ENCODE assay signal across 11 cellular contexts in genomic region chr2:63614983-63615945, GRCh38. TPM values are rescaled to one million over a fixed set of nuclear protein-coding genes. Genes with fewer than 3 reads are reported as not detected.
A peak's percentile ranks its signal among the peaks of the same experiment; 100 is the strongest.
DNase-seq lines count a peak whose midpoint lies in the region; ATAC-seq and TF ChIP-seq lines count a peak whose summit lies in the region.
"Had no signal": no experiment of that assay in that cellular context is flagged by ENCODE, and none has a peak within 500 bp of the region (broad histone marks: within the 10 kb centered on the region; RNA-seq: fewer than 3 reads in every experiment).

No MANE protein-coding gene starts in this region.

- H3K36me3 Mint-ChIP-seq in chondrocyte (ENCODE audit: low read depth), result no peaks in the 10 kb centered on the region
- H3K36me3 Mint-ChIP-seq in activated CD4-positive, alpha-beta T cell treated with anti-CD3 and anti-CD28 coated beads for 36 hours (ENCODE audit: low read depth), result no peaks in the 10 kb centered on the region

- H3K4me3 ChIP-seq in BJ (ENCODE audit: low read depth, low read length), result no peak overlapping the region
- H3K4me3 ChIP-seq: upper lobe of right lung had no signal

- H3K4me3 Mint-ChIP-seq in chondrocyte (ENCODE audit: unreplicated experiment), result no peak overlapping the region
- no peak overlapping the region for H3K4me3 Mint-ChIP-seq in activated CD4-positive, alpha-beta T cell treated with anti-CD3 and anti-CD28 coated beads for 36 hours

- H3K27me3 Mint-ChIP-seq in chondrocyte (ENCODE audit: low read depth), result no peaks in the 10 kb centered on the region
- peaks cover 4% of the 10 kb centered on the region for H3K27me3 Mint-ChIP-seq in activated CD4-positive, alpha-beta T cell treated with anti-CD3 and anti-CD28 coated beads for 36 hours

- POLR2A ChIA-PET in BJ (lab: Charles Lee), result no interaction called here
- POLR2A ChIA-PET in activated CD4-positive, alpha-beta T cell treated with anti-CD3 and anti-CD28 coated beads for 36 hours (lab: Charles Lee), result no interaction called here

- H3K4me1 Mint-ChIP-seq in chondrocyte (ENCODE audit: low read depth), result peaks cover 14% of the 10 kb centered on the region
- H3K4me1 Mint-ChIP-seq in activated CD4-positive, alpha-beta T cell treated with anti-CD3 and anti-CD28 coated beads for 36 hours, result no peaks in the 10 kb centered on the region

- CTCF ChIA-PET in BJ (lab: Yijun Ruan, JAX), result interaction anchor here (0.6 kb wide), 1 partner anchor 14 kb away, joined by 3 read pairs; no protein-coding TSS in a partner anchor
- CTCF ChIA-PET in activated CD4-positive, alpha-beta T cell treated with anti-CD3 and anti-CD28 coated beads for 36 hours (lab: Charles Lee), result interaction anchor here (0.9 kb wide), 1 partner anchor 15 kb away, joined by 3 read pairs; no protein-coding TSS in a partner anchor

- no peaks in the 10 kb centered on the region for H3K36me3 ChIP-seq in BJ (ENCODE audit: control insufficient read depth, insufficient read depth, low read length)
- H3K36me3 ChIP-seq: upper lobe of right lung had no signal

- intact Hi-C loops in activated CD4-positive, alpha-beta T cell treated with anti-CD3 and anti-CD28 coated beads for 36 hours (cut with DNase I, micrococcal nuclease), result loop anchor here in 1 of 2 experiments (5.0 kb wide), 1 partner anchor 243 kb away; no protein-coding TSS in a partner anchor
- intact Hi-C loops in cardiac septum (cut with DNase I), result no loop called here

- TF ChIP-seq CTCF in BJ (IDR thresholded peaks at IDR 0.05; ENCODE audit: insufficient read depth, low read depth, low read length) (no peak), chondrocyte (IDR thresholded peaks at IDR 0.05) (no peak)

- ATAC-seq in left lobe of liver, result peak; percentile 19
- ATAC-seq in activated CD4-positive, alpha-beta T cell treated with anti-CD3 and anti-CD28 coated beads for 36 hours, result no peak
- ATAC-seq: upper lobe of right lung had no signal

- H3K27me3 ChIP-seq in BJ (ENCODE audit: control insufficient read depth, insufficient read depth, low read length), result no peaks in the 10 kb centered on the region
- H3K27me3 ChIP-seq: upper lobe of right lung had no signal

- DNase-seq in BJ (ENCODE audit: low read depth) (peak; percentile 13), M059J (ENCODE audit: low read depth) (peak; percentile 72), chondrocyte (ENCODE audit: low spot score) (no peak), left lobe of liver (ENCODE audit: low spot score) (no peak), NCI-H526 treated with DMSO at 0.1 percent for 48 hours (lab: John Stamatoyannopoulos, UW) (no peak), NCI-H82 (lab: John Stamatoyannopoulos, UW) (no peak), cardiac septum (ENCODE audit: low spot score) (no peak)
- no peak for DNase-seq in activated CD4-positive, alpha-beta T cell treated with anti-CD3 and anti-CD28 coated beads for 36 hours
- DNase-seq: activated gamma-delta T cell treated with Interleukin-2 at 50 U/mL for 16 hours, T-helper 2 cell, upper lobe of right lung had no signal

- H3K9me3 Mint-ChIP-seq in chondrocyte (ENCODE audit: low read depth), result no peaks in the 10 kb centered on the region
- no peaks in the 10 kb centered on the region for H3K9me3 Mint-ChIP-seq in activated CD4-positive, alpha-beta T cell treated with anti-CD3 and anti-CD28 coated beads for 36 hours (ENCODE audit: low read depth)

- peak overlapping the region; percentile 24 for H3K27ac Mint-ChIP-seq in chondrocyte (ENCODE audit: unreplicated experiment)
- no peak overlapping the region for H3K27ac Mint-ChIP-seq in activated CD4-positive, alpha-beta T cell treated with anti-CD3 and anti-CD28 coated beads for 36 hours

RNA-seq across cellular contexts. Expression of gene MDH1, which starts 26.5 kb away (rescaled TPM):
- 166 and 233 TPM in 2 replicates for polyA plus RNA-seq in BJ (2011; rRNA removed)
- 38.5 and 43.2 TPM in 2 replicates for polyA minus RNA-seq in BJ (2011; rRNA and poly(A)+ RNA removed)
- total RNA-seq in M059J (2014; rRNA removed; shearing (Covaris generic)), result 228 and 324 TPM in 2 replicates
- 93.9 to 114 TPM (median 103 TPM) in 3 replicates for total RNA-seq in chondrocyte
- 112 TPM for total RNA-seq in left lobe of liver
- 100 to 1,000 TPM; 212 to 265 TPM for total RNA-seq in activated CD4-positive, alpha-beta T cell treated with anti-CD3 and anti-CD28 coated beads for 36 hours
- 1,107 TPM for total RNA-seq in cardiac septum

RNA-seq across cellular contexts. Expression of gene WDPCP, which starts 27.0 kb away (rescaled TPM):
- 4.2 and 4.4 TPM in 2 replicates for polyA plus RNA-seq in BJ (2011; rRNA removed)
- polyA minus RNA-seq in BJ (2011; rRNA and poly(A)+ RNA removed), result 8.2 and 11.7 TPM in 2 replicates
- 2.7 and 4.2 TPM in 2 replicates for total RNA-seq in M059J (2014; rRNA removed; shearing (Covaris generic))
- total RNA-seq in chondrocyte (8.2 to 15.9 TPM (median 8.6 TPM) in 3 replicates), left lobe of liver (3.8 TPM), cardiac septum (27.3 TPM)
- 1 to 10 TPM; 6.5 to 8.2 TPM for total RNA-seq in activated CD4-positive, alpha-beta T cell treated with anti-CD3 and anti-CD28 coated beads for 36 hours

Comparison
In these comparisons a context has a peak if more than half of its experiments do, and no peak if none do; other contexts are left out.
1. DNase-seq: peak in BJ (single experiment) and M059J (single experiment); none in chondrocyte (single experiment), left lobe of liver (single experiment), activated CD4-positive, alpha-beta T cell treated with anti-CD3 and anti-CD28 coated beads for 36 hours (single experiment), NCI-H526 treated with DMSO at 0.1 percent for 48 hours (single experiment), NCI-H82 (single experiment) and cardiac septum (single experiment).